In genomic region chr7:55021053-55021452, GRCh38 we compare ENCODE assay signal across 13 cellular contexts. TPM values are rescaled to one million over a fixed set of nuclear protein-coding genes. Genes with fewer than 3 reads are reported as not detected.
DNase-seq lines count a peak whose midpoint lies in the region; ATAC-seq, FAIRE-seq and TF ChIP-seq lines count a peak whose summit lies in the region.
"Had no signal": no experiment of that assay in that cellular context is flagged by ENCODE, and none has a peak within 500 bp of the region (broad histone marks: within the 10 kb centered on the region; RNA-seq: fewer than 3 reads in every experiment).

No MANE protein-coding gene starts in this region.

- peak; percentile 42 for DNase-seq in BE2C
- DNase-seq in WTC11 (ENCODE audit: low spot score): no peak
- no peak for DNase-seq in fibroblast of the aortic adventitia (ENCODE audit: low read depth)
- no peak for DNase-seq in stimulated activated CD4-positive, alpha-beta T cell treated with anti-CD3 and anti-CD28 coated beads, Interleukin-1b, Interleukin-23, amount 100 ng/mL, for 48 hours
- DNase-seq in HTR-8/SVneo (ENCODE audit: insufficient read length, low spot score): no peak
- DNase-seq: activated CD4-positive, alpha-beta T cell treated with anti-CD3 and anti-CD28 coated beads, Interleukin-2, amount 50 U/mL, for 48 hours; CD4-positive, CD25-positive, alpha-beta regulatory T cell; kidney glomerular epithelial cell; NCI-H526 treated with DMSO at 0.1 percent for 48 hours had no signal

- FAIRE-seq in HTR-8/SVneo (lab: Jason Lieb, UNC): no peak
- FAIRE-seq: H1 had no signal

- H3K27me3 ChIP-seq in BE2C (no peaks in the 10 kb centered on the region), rectal smooth muscle tissue (ENCODE audit: control insufficient read depth, insufficient read depth, low read length) (no peaks in the 10 kb centered on the region)

- H3K4me3 ChIP-seq in BE2C (ENCODE audit: low read depth, low read length) (peak overlapping the region; percentile 86), fibroblast of the aortic adventitia (ENCODE audit: low read depth, low read length) (peak overlapping the region; percentile 79), rectal smooth muscle tissue (ENCODE audit: low read length) (peak overlapping the region; percentile 16)

- no peaks in the 10 kb centered on the region for H3K9me3 Mint-ChIP-seq in WTC11

- H3K27me3 Mint-ChIP-seq in WTC11 (ENCODE audit: low read depth): peaks cover 57% of the 10 kb centered on the region

- POLR2A ChIA-PET in WTC11 (lab: Charles Lee): no interaction called here

- H3K36me3 ChIP-seq in BE2C (peaks cover 22% of the 10 kb centered on the region), rectal smooth muscle tissue (ENCODE audit: control insufficient read depth, insufficient read depth, low read length) (no peaks in the 10 kb centered on the region)

- ATAC-seq in WTC11 (no peak), GM21529 (IDR thresholded peaks at IDR 0.05; ENCODE audit: unreplicated experiment) (no peak), HG03432 (IDR thresholded peaks at IDR 0.05; ENCODE audit: unreplicated experiment) (no peak)

- H3K4me1 Mint-ChIP-seq in WTC11: peaks cover 5% of the 10 kb centered on the region; the same call in 1 of the 2 replicates

- H3K4me1 ChIP-seq in BE2C (peaks cover 20% of the 10 kb centered on the region), rectal smooth muscle tissue (ENCODE audit: control insufficient read depth, insufficient read depth, low read length) (peaks cover 15% of the 10 kb centered on the region)

- CTCF ChIA-PET in WTC11 (lab: Charles Lee): interaction anchor here (0.7 to 1.8 kb wide), 4 partner anchors 16 to 234 kb away, joined by 3 to 6 read pairs (median 3); no protein-coding TSS in a partner anchor

- no peak overlapping the region for H3K9ac ChIP-seq in rectal smooth muscle tissue (ENCODE audit: low read length)

- no peak for TF ChIP-seq CTCF in BE2C (IDR thresholded peaks at IDR 0.05; ENCODE audit: low read depth, low read length)
- TF ChIP-seq CTCF in WTC11 (IDR thresholded peaks at IDR 0.05): no peak
- TF ChIP-seq CTCF in fibroblast of the aortic adventitia (IDR thresholded peaks at IDR 0.05; ENCODE audit: insufficient read depth, low read length): no peak

- peak overlapping the region; percentile 55 for H3K4me3 Mint-ChIP-seq in WTC11
- H3K4me3 Mint-ChIP-seq: CD4-positive, CD25-positive, alpha-beta regulatory T cell had no signal

- H3K27ac ChIP-seq in rectal smooth muscle tissue (ENCODE audit: low read depth, low read length): peak overlapping the region; percentile 94

- no peak overlapping the region for H3K27ac Mint-ChIP-seq in WTC11
- H3K27ac Mint-ChIP-seq: CD4-positive, CD25-positive, alpha-beta regulatory T cell had no signal

- no peaks in the 10 kb centered on the region for H3K9me3 ChIP-seq in BE2C

- H3K36me3 Mint-ChIP-seq in WTC11: no peaks in the 10 kb centered on the region
- H3K36me3 Mint-ChIP-seq: CD4-positive, CD25-positive, alpha-beta regulatory T cell had no signal

TF ChIP-seq in WTC11, 78 proteins besides CTCF, POLR2A, EP300 and RAD21:
- no peak for TF ChIP-seq NR3C1 (CRISPR knock-in tag; conservative IDR thresholded peaks at IDR 0.05; ENCODE audit: low read depth)
- TF ChIP-seq, protein P1, sequence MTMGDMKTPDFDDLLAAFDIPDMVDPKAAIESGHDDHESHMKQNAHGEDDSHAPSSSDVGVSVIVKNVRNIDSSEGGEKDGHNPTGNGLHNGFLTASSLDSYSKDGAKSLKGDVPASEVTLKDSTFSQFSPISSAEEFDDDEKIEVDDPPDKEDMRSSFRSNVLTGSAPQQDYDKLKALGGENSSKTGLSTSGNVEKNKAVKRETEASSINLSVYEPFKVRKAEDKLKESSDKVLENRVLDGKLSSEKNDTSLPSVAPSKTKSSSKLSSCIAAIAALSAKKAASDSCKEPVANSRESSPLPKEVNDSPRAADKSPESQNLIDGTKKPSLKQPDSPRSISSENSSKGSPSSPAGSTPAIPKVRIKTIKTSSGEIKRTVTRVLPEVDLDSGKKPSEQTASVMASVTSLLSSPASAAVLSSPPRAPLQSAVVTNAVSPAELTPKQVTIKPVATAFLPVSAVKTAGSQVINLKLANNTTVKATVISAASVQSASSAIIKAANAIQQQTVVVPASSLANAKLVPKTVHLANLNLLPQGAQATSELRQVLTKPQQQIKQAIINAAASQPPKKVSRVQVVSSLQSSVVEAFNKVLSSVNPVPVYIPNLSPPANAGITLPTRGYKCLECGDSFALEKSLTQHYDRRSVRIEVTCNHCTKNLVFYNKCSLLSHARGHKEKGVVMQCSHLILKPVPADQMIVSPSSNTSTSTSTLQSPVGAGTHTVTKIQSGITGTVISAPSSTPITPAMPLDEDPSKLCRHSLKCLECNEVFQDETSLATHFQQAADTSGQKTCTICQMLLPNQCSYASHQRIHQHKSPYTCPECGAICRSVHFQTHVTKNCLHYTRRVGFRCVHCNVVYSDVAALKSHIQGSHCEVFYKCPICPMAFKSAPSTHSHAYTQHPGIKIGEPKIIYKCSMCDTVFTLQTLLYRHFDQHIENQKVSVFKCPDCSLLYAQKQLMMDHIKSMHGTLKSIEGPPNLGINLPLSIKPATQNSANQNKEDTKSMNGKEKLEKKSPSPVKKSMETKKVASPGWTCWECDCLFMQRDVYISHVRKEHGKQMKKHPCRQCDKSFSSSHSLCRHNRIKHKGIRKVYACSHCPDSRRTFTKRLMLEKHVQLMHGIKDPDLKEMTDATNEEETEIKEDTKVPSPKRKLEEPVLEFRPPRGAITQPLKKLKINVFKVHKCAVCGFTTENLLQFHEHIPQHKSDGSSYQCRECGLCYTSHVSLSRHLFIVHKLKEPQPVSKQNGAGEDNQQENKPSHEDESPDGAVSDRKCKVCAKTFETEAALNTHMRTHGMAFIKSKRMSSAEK (CRISPR knock-in tag; IDR thresholded peaks at IDR 0.05; ENCODE audit: borderline replicate concordance): no peak
- TF ChIP-seq TCF7 (CRISPR knock-in tag; IDR thresholded peaks at IDR 0.05; ENCODE audit: low read depth): no peak
- TF ChIP-seq MYBL2 (CRISPR knock-in tag; IDR thresholded peaks at IDR 0.05): no peak
- TF ChIP-seq ZBTB21 (CRISPR knock-in tag; IDR thresholded peaks at IDR 0.05; ENCODE audit: borderline replicate concordance): no peak
- no peak for TF ChIP-seq ZNF671 (CRISPR knock-in tag; IDR thresholded peaks at IDR 0.05)
- no peak for TF ChIP-seq ZNF423 (CRISPR knock-in tag; IDR thresholded peaks at IDR 0.05)
- TF ChIP-seq KAT7 (CRISPR knock-in tag; IDR thresholded peaks at IDR 0.05; ENCODE audit: borderline replicate concordance): no peak
- no peak for TF ChIP-seq MXD4 (CRISPR knock-in tag; IDR thresholded peaks at IDR 0.05; ENCODE audit: borderline replicate concordance)
- no peak for TF ChIP-seq FOXJ3 (CRISPR knock-in tag; IDR thresholded peaks at IDR 0.05; ENCODE audit: borderline replicate concordance)
TF ChIP-seq in WTC11: peak in this region for 0.

RNA-seq across cellular contexts. Expression of gene EGFR, which starts 2.2 kb away (rescaled TPM):
- 18.5 TPM for polyA plus RNA-seq in BE2C (2012; ENCODE audit: insufficient read depth, insufficient read length, low read depth)
- total RNA-seq in WTC11 (2021) (5.9 to 7.6 TPM (median 6.0 TPM) in 3 replicates), fibroblast of the aortic adventitia (ENCODE audit: low replicate concordance) (48.3 and 147 TPM in 2 replicates)
- total RNA-seq: CD4-positive, CD25-positive, alpha-beta regulatory T cell had no signal
- polyA plus RNA-seq: CD4-positive, CD25-positive, alpha-beta regulatory T cell had no signal

Comparison
In these comparisons a context has a peak if more than half of its experiments do, and no peak if none do; other contexts are left out.
1. H3K4me3 ChIP-seq: peak in every context shown above with its lines; median percentile 86 in BE2C; 79 in fibroblast of the aortic adventitia; 16 in rectal smooth muscle tissue.